In genomic region chr1:248890549-248891498, GRCh38 we compare ENCODE assay signal across 19 cellular contexts. TPM values are rescaled to one million over a fixed set of nuclear protein-coding genes. Genes with fewer than 3 reads are reported as not detected.
DNase-seq lines count a peak whose midpoint lies in the region; ATAC-seq, FAIRE-seq and TF ChIP-seq lines count a peak whose summit lies in the region.
"Had no signal": no experiment of that assay in that cellular context is flagged by ENCODE, and none has a peak within 500 bp of the region (broad histone marks: within the 10 kb centered on the region; RNA-seq: fewer than 3 reads in every experiment).

No MANE protein-coding gene starts in this region.

- POLR2A ChIA-PET in RWPE1 (lab: Yijun Ruan, JAX; ENCODE audit: low non-redundant PET) (no interaction called here), HEK293T (lab: Yijun Ruan, JAX) (no interaction called here)

- H3K36me3 Mint-ChIP-seq in activated naive CD4-positive, alpha-beta T cell treated with anti-CD3 and anti-CD28 coated beads, Interleukin-2, amount 50 U/mL, for 72 hours: no peaks in the 10 kb centered on the region
- H3K36me3 Mint-ChIP-seq: CD8-positive, alpha-beta T cell had no signal

- H3K9me3 Mint-ChIP-seq in activated naive CD4-positive, alpha-beta T cell treated with anti-CD3 and anti-CD28 coated beads, Interleukin-2, amount 50 U/mL, for 72 hours: no peaks in the 10 kb centered on the region
- H3K9me3 Mint-ChIP-seq: CD8-positive, alpha-beta T cell; H9 had no signal

- no peak for DNase-seq in activated naive CD4-positive, alpha-beta T cell treated with anti-CD3 and anti-CD28 coated beads, Interleukin-2, amount 50 U/mL, for 72 hours (ENCODE audit: low spot score in 2 of 2)
- no peak for DNase-seq in activated naive CD4-positive, alpha-beta T cell treated with anti-CD3 and anti-CD28 coated beads, Interleukin-2, amount 50 U/mL, for 16 hours
- peak; percentile 41 for DNase-seq in OCI-M1 (lab: John Stamatoyannopoulos, UW)
- DNase-seq in erythroblast (lab: John Stamatoyannopoulos, UW): peak; percentile 47 to 60
- DNase-seq in urothelium cell line (ENCODE audit: low spot score): no peak
- no peak for DNase-seq in RWPE1 (ENCODE audit: low spot score)
- DNase-seq in NCI-H1048 (lab: John Stamatoyannopoulos, UW): no peak
- no peak for DNase-seq in HEK293T (ENCODE audit: extremely low spot score)
- DNase-seq: CD8-positive, alpha-beta T cell; EL; H9; KBM-7; NCI-H1694; NCI-H510A treated with DMSO at 0.1 percent for 48 hours; Peyer's patch; Right ventricle myocardium superior had no signal

- H3K27ac ChIP-seq in RWPE1: no peak overlapping the region
- H3K27ac ChIP-seq: 22Rv1, HL-60, Peyer's patch, SK-N-MC had no signal

- peak; percentile 24 to 35 for ATAC-seq in activated naive CD4-positive, alpha-beta T cell treated with anti-CD3 and anti-CD28 coated beads, Interleukin-2, amount 50 U/mL, for 72 hours
- ATAC-seq: CD8-positive, alpha-beta T cell had no signal

- FAIRE-seq in urothelium cell line (lab: Jason Lieb, UNC): peak; percentile 82

- no peak overlapping the region for H3K27ac Mint-ChIP-seq in activated naive CD4-positive, alpha-beta T cell treated with anti-CD3 and anti-CD28 coated beads, Interleukin-2, amount 50 U/mL, for 72 hours
- H3K27ac Mint-ChIP-seq: CD8-positive, alpha-beta T cell had no signal

- TF ChIP-seq CTCF in RWPE1 (conservative IDR thresholded peaks at IDR 0.05; ENCODE audit: low read depth): no peak

- CTCF ChIA-PET in RWPE1 (lab: Yijun Ruan, JAX) (interaction anchor here (0.6 kb wide), 1 partner anchor 64 kb away, joined by 3 read pairs; no protein-coding TSS in a partner anchor), HEK293T (lab: Yijun Ruan, JAX) (no interaction called here)

- TF ChIP-seq POLR2A in erythroblast (IDR thresholded peaks at IDR 0.05; ENCODE audit: low read length): peak; percentile 23

TF ChIP-seq in HEK293T, 16 proteins besides CTCF, POLR2A, EP300 and RAD21:
- TF ChIP-seq HDGF (IDR thresholded peaks at IDR 0.05; ENCODE audit: borderline replicate concordance) (no peak), ZNF384 (IDR thresholded peaks at IDR 0.05) (no peak)

RNA-seq across cellular contexts. Expression of gene PGBD2, which starts 15.2 kb away (rescaled TPM):
- total RNA-seq in activated naive CD4-positive, alpha-beta T cell treated with anti-CD3 and anti-CD28 coated beads, Interleukin-2, amount 50 U/mL, for 72 hours: 1 to 10 TPM; 2.5 to 5.9 TPM

RNA-seq across cellular contexts. Expression of gene ZNF692, which starts 31.9 kb away (rescaled TPM):
- total RNA-seq in activated naive CD4-positive, alpha-beta T cell treated with anti-CD3 and anti-CD28 coated beads, Interleukin-2, amount 50 U/mL, for 72 hours: 100 to 1,000 TPM in 1 of 2 donors, 10 to 100 TPM in 1; 93.0 to 152 TPM

RNA-seq across cellular contexts. Expression of gene ZNF672, which starts 52.8 kb away (rescaled TPM):
- 10 to 100 TPM; 46.4 to 54.9 TPM for total RNA-seq in activated naive CD4-positive, alpha-beta T cell treated with anti-CD3 and anti-CD28 coated beads, Interleukin-2, amount 50 U/mL, for 72 hours

Comparison
In these comparisons a context has a peak if more than half of its experiments do, and no peak if none do; other contexts are left out.
1. DNase-seq: peak in OCI-M1 (single experiment) and erythroblast (2 of 2); none in activated naive CD4-positive, alpha-beta T cell treated with anti-CD3 and anti-CD28 coated beads, Interleukin-2, amount 50 U/mL, for 72 hours (0 of 2), activated naive CD4-positive, alpha-beta T cell treated with anti-CD3 and anti-CD28 coated beads, Interleukin-2, amount 50 U/mL, for 16 hours (single experiment), urothelium cell line (single experiment), RWPE1 (single experiment), NCI-H1048 (single experiment) and HEK293T (single experiment).